22 cellular contexts compared by ENCODE assay signal in genomic region chr11:134686418-134686817, GRCh38.
A peak's percentile ranks its signal among the peaks of the same experiment; 100 is the strongest.
DNase-seq lines count a peak whose midpoint lies in the region; ATAC-seq, FAIRE-seq and TF ChIP-seq lines count a peak whose summit lies in the region.
"Had no signal": no experiment of that assay in that cellular context is flagged by ENCODE, and none has a peak within 500 bp of the region (broad histone marks: within the 10 kb centered on the region; RNA-seq: fewer than 3 reads in every experiment).

No MANE protein-coding gene starts in this region.

- H3K36me3 ChIP-seq in HepG2 (replicated peaks in 1 of 2; ENCODE audit: control insufficient read depth in 1 of 2, insufficient read depth in 2 of 2, low read length in 2 of 2) (no peaks in the 10 kb centered on the region), right lobe of liver (no peaks in the 10 kb centered on the region), mesendoderm (ENCODE audit: control insufficient read depth, insufficient read depth, low read length) (no peaks in the 10 kb centered on the region)
- H3K36me3 ChIP-seq: BLaER1, MG63 had no signal

- H3K18ac ChIP-seq in mesendoderm (ENCODE audit: low read length), result no peak overlapping the region

- BruUV-seq in HepG2 (replicated peaks; lab: Mats Ljungman, UMichigan), result no TSS peak

- H4K5ac ChIP-seq in mesendoderm (ENCODE audit: low read length), result no peak overlapping the region

- no peak overlapping the region for H3K4me2 ChIP-seq in HepG2 (ENCODE audit: low read depth, low read length)
- H3K4me2 ChIP-seq in mesendoderm (ENCODE audit: low read length), result no peak overlapping the region
- H3K4me2 ChIP-seq: BLaER1 had no signal

- no peak for TF ChIP-seq POLR2A in HepG2 (IDR thresholded peaks at IDR 0.05; ENCODE audit: insufficient read depth in 1 of 2, low read depth in 2 of 2, low read length in 2 of 2)
- no peak for TF ChIP-seq POLR2A in right lobe of liver (IDR thresholded peaks at IDR 0.05)

- H3K36me3 Mint-ChIP-seq in activated naive CD4-positive, alpha-beta T cell treated with anti-CD3 and anti-CD28 coated beads, Interleukin-2, amount 50 U/mL, for 72 hours, result no peaks in the 10 kb centered on the region
- H3K36me3 Mint-ChIP-seq: CD8-positive, alpha-beta T cell had no signal

- H2AK5ac ChIP-seq in mesendoderm (ENCODE audit: low read length), result no peak overlapping the region

- H4K20me1 ChIP-seq in HepG2 (ENCODE audit: insufficient read depth, low read length), result no peaks in the 10 kb centered on the region
- H4K20me1 ChIP-seq: BLaER1 had no signal

- ATAC-seq in HepG2, result no peak
- ATAC-seq in right lobe of liver, result no peak
- ATAC-seq in activated naive CD4-positive, alpha-beta T cell treated with anti-CD3 and anti-CD28 coated beads, Interleukin-2, amount 50 U/mL, for 72 hours, result no peak
- ATAC-seq in HG03571 (IDR thresholded peaks at IDR 0.05; ENCODE audit: unreplicated experiment), result no peak
- ATAC-seq: CD8-positive, alpha-beta T cell had no signal

- TF ChIP-seq CTCF in HepG2 (CRISPR knock-in tag; IDR thresholded peaks at IDR 0.05) (no peak), right lobe of liver (IDR thresholded peaks at IDR 0.05) (no peak)

- POLR2A ChIA-PET in HepG2 (lab: Yijun Ruan, JAX), result no interaction called here

- no peak overlapping the region for H2AFZ ChIP-seq in HepG2 (ENCODE audit: low read length)

- no peaks in the 10 kb centered on the region for H3K79me1 ChIP-seq in mesendoderm (ENCODE audit: low read length)

- H3K79me2 ChIP-seq in HepG2 (ENCODE audit: insufficient read depth, low read length) (no peaks in the 10 kb centered on the region), mesendoderm (ENCODE audit: control insufficient read depth, insufficient read depth, low read length) (no peaks in the 10 kb centered on the region)

- H3K4ac ChIP-seq in mesendoderm (ENCODE audit: low read depth, low read length), result no peak overlapping the region

- intact Hi-C loops in HepG2 (cut with micrococcal nuclease; ENCODE audit: unreplicated experiment), result no loop called here
- intact Hi-C loops in right lobe of liver (cut with DNase I), result no loop called here

- H3K23ac ChIP-seq in mesendoderm (ENCODE audit: low read length), result no peak overlapping the region

- H3K27ac ChIP-seq in HepG2 (ENCODE audit: extremely low read length, insufficient read depth, low read length), result no peak overlapping the region
- H3K27ac ChIP-seq in right lobe of liver, result no peak overlapping the region
- no peak overlapping the region for H3K27ac ChIP-seq in mesendoderm (ENCODE audit: low read depth, low read length)
- H3K27ac ChIP-seq: BLaER1 had no signal

- H2BK120ac ChIP-seq in mesendoderm (ENCODE audit: low read depth, low read length), result no peak overlapping the region

- H3K9me3 ChIP-seq in HepG2 (ENCODE audit: low read length) (no peaks in the 10 kb centered on the region), right lobe of liver (no peaks in the 10 kb centered on the region)
- H3K9me3 ChIP-seq: BLaER1, MG63 had no signal

- no peak for DNase-seq in HepG2 (ENCODE audit: low spot score)
- DNase-seq in right lobe of liver, result no peak
- peak; percentile 3 for DNase-seq in foreskin melanocyte
- DNase-seq in mesendoderm, result peak; percentile 47
- DNase-seq in SKM-1 treated with dmso at 0.1 percent for 144 hours (lab: John Stamatoyannopoulos, UW; ENCODE audit: unreplicated experiment), result no peak
- DNase-seq in SIG-M5 treated with dmso at 0.1 percent for 504 hours (lab: John Stamatoyannopoulos, UW; ENCODE audit: unreplicated experiment), result no peak
- no peak for DNase-seq in activated naive CD4-positive, alpha-beta T cell treated with anti-CD3 and anti-CD28 coated beads, Interleukin-2, amount 50 U/mL, for 72 hours (ENCODE audit: low spot score in 2 of 2)
- DNase-seq: CD8-positive, alpha-beta T cell; DMS79; HCEC 1CT; KG1; MG63; NCI-H1092 treated with DMSO at 0.1 percent for 48 hours; NCI-H1694 treated with DMSO at 0.1 percent for 48 hours; NCI-H2107; NCI-H2227 treated with DMSO at 0.1 percent for 48 hours; NCI-H524; Right ventricle myocardium superior had no signal

- H2BK5ac ChIP-seq in mesendoderm (ENCODE audit: low read length), result no peak overlapping the region

- H3K9me3 Mint-ChIP-seq in activated naive CD4-positive, alpha-beta T cell treated with anti-CD3 and anti-CD28 coated beads, Interleukin-2, amount 50 U/mL, for 72 hours, result no peaks in the 10 kb centered on the region
- H3K9me3 Mint-ChIP-seq: CD8-positive, alpha-beta T cell had no signal

- no peak overlapping the region for H2BK15ac ChIP-seq in mesendoderm (replicated peaks; ENCODE audit: low read depth)

- CTCF ChIA-PET in HepG2 (lab: Yijun Ruan, JAX; ENCODE audit: low intra/inter-chr PET ratio, low total read pairs), result no interaction called here

- no peak overlapping the region for H3K27ac Mint-ChIP-seq in activated naive CD4-positive, alpha-beta T cell treated with anti-CD3 and anti-CD28 coated beads, Interleukin-2, amount 50 U/mL, for 72 hours
- H3K27ac Mint-ChIP-seq: CD8-positive, alpha-beta T cell had no signal

- H3K9ac ChIP-seq in HepG2 (ENCODE audit: insufficient read depth, low read depth, low read length), result no peak overlapping the region
- H3K9ac ChIP-seq in mesendoderm (ENCODE audit: low read length), result no peak overlapping the region
- H3K9ac ChIP-seq: BLaER1 had no signal

- under 1% methylated on average over 5 of the region's 5 CpGs for WGBS in HepG2 (ENCODE audit: low lambda C conversion rate)
- WGBS in right lobe of liver (ENCODE audit: insufficient coverage, low coverage, low lambda C conversion rate, missing lambda C conversion rate), result 12% methylated on average over 5 of the region's 5 CpGs
- no CpG with 5 or more reads among the region's 5 CpGs for WGBS in mesendoderm (ENCODE audit: extremely low coverage, insufficient coverage, low lambda C conversion rate)

- TF ChIP-seq RAD21 in HepG2 (CRISPR knock-in tag; IDR thresholded peaks at IDR 0.05), result no peak

- no peak overlapping the region for H3K56ac ChIP-seq in mesendoderm (ENCODE audit: low read length)

- no peak for FAIRE-seq in HepG2 (lab: Jason Lieb, UNC)
- FAIRE-seq: D721Med, RCC 7860 had no signal

- no peaks in the 10 kb centered on the region for H3K4me1 ChIP-seq in HepG2 (ENCODE audit: insufficient read depth, low read length)
- no peaks in the 10 kb centered on the region for H3K4me1 ChIP-seq in right lobe of liver
- H3K4me1 ChIP-seq in mesendoderm (ENCODE audit: control insufficient read depth, low read depth, low read length), result no peaks in the 10 kb centered on the region
- H3K4me1 ChIP-seq: BLaER1 had no signal

- H3K27me3 ChIP-seq in HepG2 (ENCODE audit: control insufficient read depth in 1 of 2, insufficient read depth in 2 of 2, low read length in 2 of 2) (peaks cover 0 to 13% of the 10 kb centered on the region in 2 experiments; a peak in 2 of 5 replicates), right lobe of liver (no peaks in the 10 kb centered on the region), mesendoderm (ENCODE audit: insufficient read depth, low read length, poor library complexity) (no peaks in the 10 kb centered on the region)
- H3K27me3 ChIP-seq: BLaER1, MG63 had no signal

- no peak for TF ChIP-seq EP300 in HepG2 (IDR thresholded peaks at IDR 0.05; ENCODE audit: low read depth in 2 of 2, low read length in 2 of 2)
- no peak for TF ChIP-seq EP300 in HepG2 (CRISPR knock-in tag; IDR thresholded peaks at IDR 0.05; ENCODE audit: borderline replicate concordance)

- H4K8ac ChIP-seq in mesendoderm (ENCODE audit: low read depth, low read length), result no peak overlapping the region

- no peak overlapping the region for H3K4me3 ChIP-seq in HepG2 (replicated peaks in 1 of 3; ENCODE audit: insufficient read depth in 1 of 3, low read depth in 2 of 3, low read length in 3 of 3)
- H3K4me3 ChIP-seq in right lobe of liver, result no peak overlapping the region
- H3K4me3 ChIP-seq in mesendoderm (ENCODE audit: low read length), result no peak overlapping the region
- H3K4me3 ChIP-seq: BLaER1, MG63 had no signal

- in situ Hi-C loops in HepG2 (cut with HindIII; ENCODE audit: extremely low pct_ligation_motif_present, low pct_unique_long_range_greater_than_20kb), result no loop called here

TF ChIP-seq in HepG2, 621 proteins besides CTCF, POLR2A, EP300 and RAD21:
- TF ChIP-seq ONECUT2 (CRISPR knock-in tag; IDR thresholded peaks at IDR 0.05), result no peak
- peak; percentile 37 to 88 for TF ChIP-seq REST (IDR thresholded peaks at IDR 0.05; ENCODE audit: borderline replicate concordance in 1 of 2, low read depth in 1 of 2, low read length in 2 of 2)
- no peak for TF ChIP-seq ZNF30 (CRISPR knock-in tag; IDR thresholded peaks at IDR 0.05)

Comparison
In these comparisons a context has a peak if more than half of its experiments do, and no peak if none do; other contexts are left out.
1. DNase-seq: peak in foreskin melanocyte (single experiment) and mesendoderm (single experiment); none in HepG2 (single experiment), right lobe of liver (0 of 3), SKM-1 treated with dmso at 0.1 percent for 144 hours (single experiment), SIG-M5 treated with dmso at 0.1 percent for 504 hours (single experiment) and activated naive CD4-positive, alpha-beta T cell treated with anti-CD3 and anti-CD28 coated beads, Interleukin-2, amount 50 U/mL, for 72 hours (0 of 2).